In the genomic region with DNA sequence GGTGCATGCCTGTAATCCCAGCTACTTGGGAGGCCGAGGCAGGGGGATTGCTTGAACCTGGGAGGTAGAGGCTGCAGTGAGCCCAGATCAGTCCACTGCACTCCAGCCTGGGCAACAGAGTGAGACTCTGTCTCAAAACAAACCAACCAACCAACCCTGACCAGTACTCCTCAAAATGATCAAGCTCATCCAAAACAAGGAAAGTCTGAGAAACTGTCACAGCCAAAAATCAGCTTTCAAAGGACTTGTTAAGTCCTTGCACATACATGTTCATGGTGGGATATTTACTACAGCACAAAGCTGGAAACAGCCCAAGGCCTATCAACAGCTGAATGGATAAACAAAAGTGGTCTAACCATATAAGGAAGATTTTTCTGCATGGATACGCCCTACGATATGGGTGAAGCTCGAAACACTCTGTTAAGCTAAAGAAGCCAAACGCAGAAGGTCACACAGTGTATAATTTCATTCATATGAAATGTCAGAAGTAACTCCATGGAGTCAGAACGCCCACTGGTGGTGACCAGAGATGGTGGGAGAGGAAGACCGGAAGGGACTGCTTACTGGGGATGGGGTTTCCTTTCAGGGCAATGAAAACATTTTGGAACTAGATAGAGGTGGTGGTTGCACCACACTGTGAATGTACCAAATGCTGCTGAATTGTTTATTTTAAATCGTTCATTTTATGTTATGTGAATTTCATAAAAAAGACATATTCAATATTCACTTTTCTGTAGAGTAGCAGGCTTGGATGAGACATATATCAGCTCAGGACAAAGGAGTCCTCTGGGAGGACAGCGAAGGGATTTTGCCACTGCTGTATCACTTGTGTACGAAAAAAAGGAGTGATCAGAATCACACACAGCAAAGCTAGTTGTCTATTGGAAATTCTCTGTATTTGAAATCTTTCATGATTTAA, we compare ENCODE assay signal across 8 cellular contexts. TPM values are rescaled to one million over a fixed set of nuclear protein-coding genes. Genes with fewer than 3 reads are reported as not detected.
A peak's percentile ranks its signal among the peaks of the same experiment; 100 is the strongest.
DNase-seq lines count a peak whose midpoint lies in the region; ATAC-seq and TF ChIP-seq lines count a peak whose summit lies in the region.

No MANE protein-coding gene starts in this region.

- H3K9me3 ChIP-seq in left lung: no peaks in the 10 kb centered on the region

- intact Hi-C loops in left lung (cut with DNase I): loop anchor here in 1 of 2 donors (5.0 kb wide), 1 partner anchor 95 kb away; no protein-coding TSS in a partner anchor

- ATAC-seq in left lung (peak; percentile 46), HG02970 (IDR thresholded peaks at IDR 0.05; ENCODE audit: low FRiP score, unreplicated experiment) (no peak), GM19324 (IDR thresholded peaks at IDR 0.05; ENCODE audit: low FRiP score, unreplicated experiment) (no peak)

- DNase-seq in NCI-H2029 (lab: John Stamatoyannopoulos, UW): peak; percentile 1
- no peak for DNase-seq in NCI-H2029 treated with DMSO at 0.1 percent for 48 hours (lab: John Stamatoyannopoulos, UW)
- DNase-seq in NCI-H2227 treated with DMSO at 0.1 percent for 48 hours (lab: John Stamatoyannopoulos, UW): peak; percentile 62
- DNase-seq in brain pericyte (ENCODE audit: low read depth, low spot score): peak; percentile 13
- no peak for DNase-seq in left lung
- DNase-seq in NCI-H774 (lab: John Stamatoyannopoulos, UW): no peak

- no peaks in the 10 kb centered on the region for H3K27me3 ChIP-seq in left lung

- H3K4me3 ChIP-seq in left lung: no peak overlapping the region

- peak; percentile 50 to 55 for TF ChIP-seq CTCF in left lung (IDR thresholded peaks at IDR 0.05)

- H3K4me1 ChIP-seq in left lung: peaks cover 10 to 33% of the 10 kb centered on the region in 2 donors

- no peak overlapping the region for H3K27ac ChIP-seq in left lung

- peaks cover 0 to 13% of the 10 kb centered on the region in 2 donors for H3K36me3 ChIP-seq in left lung

RNA-seq across cellular contexts. Expression of gene CCL17, which starts 17.7 kb away (rescaled TPM):
- total RNA-seq in left lung: 1 to 10 TPM; 1.1 to 6.4 TPM

RNA-seq across cellular contexts. Expression of gene CIAPIN1, which starts 24.9 kb away (rescaled TPM):
- total RNA-seq in left lung: 10 to 100 TPM; 48.6 to 51.5 TPM

RNA-seq across cellular contexts. Expression of gene COQ9, which starts 25.0 kb away (rescaled TPM):
- total RNA-seq in left lung: 10 to 100 TPM; 47.3 to 48.8 TPM

RNA-seq across cellular contexts. Expression of gene POLR2C, which starts 40.2 kb away (rescaled TPM):
- total RNA-seq in left lung: 10 to 100 TPM; 76.5 to 85.2 TPM

RNA-seq across cellular contexts. Expression of gene CX3CL1, which starts 50.0 kb away (rescaled TPM):
- total RNA-seq in left lung: 10 to 100 TPM; 20.3 to 27.8 TPM

Comparison
In these comparisons a context has a peak if more than half of its experiments do, and no peak if none do; other contexts are left out.
1. DNase-seq: peak in NCI-H2029 (single experiment), NCI-H2227 treated with DMSO at 0.1 percent for 48 hours (single experiment) and brain pericyte (single experiment); none in NCI-H2029 treated with DMSO at 0.1 percent for 48 hours (single experiment), left lung (0 of 2) and NCI-H774 (single experiment).